In genomic region chr10:80664071-80664680, GRCh38 we compare ENCODE assay signal across 8 cellular contexts.
DNase-seq lines count a peak whose midpoint lies in the region; ATAC-seq and TF ChIP-seq lines count a peak whose summit lies in the region.

No MANE protein-coding gene starts in this region.

- TF ChIP-seq CTCF in VCaP (conservative IDR thresholded peaks at IDR 0.05) = peak; percentile 92
- TF ChIP-seq CTCF in coronary artery (IDR thresholded peaks at IDR 0.05) = peak; percentile 83
- TF ChIP-seq CTCF in liver (IDR thresholded peaks at IDR 0.05; ENCODE audit: low read depth, low read length, missing input control) = peak; percentile 82

- peak; percentile 74 to 80 for TF ChIP-seq RAD21 in liver (IDR thresholded peaks at IDR 0.05)

- peaks cover 0 to 6% (median 4%) of the 10 kb centered on the region in 4 donors for H3K4me1 ChIP-seq in liver (ENCODE audit: control insufficient read depth in 4 of 4, insufficient read depth in 4 of 4, low read length in 3 of 4)

- no peaks in the 10 kb centered on the region for H3K36me3 ChIP-seq in liver (ENCODE audit: control insufficient read depth in 4 of 4, insufficient read depth in 3 of 4, low read depth in 1 of 4, low read length in 3 of 4)

- no peak overlapping the region for H3K4me3 ChIP-seq in coronary artery
- no peak overlapping the region for H3K4me3 ChIP-seq in liver (ENCODE audit: low read depth in 1 of 3, low read length in 3 of 3)

- no peak overlapping the region for H3K9ac ChIP-seq in liver (ENCODE audit: low read depth in 1 of 2, low read length in 2 of 2)

- H3K9me3 ChIP-seq in liver (ENCODE audit: control insufficient read depth in 4 of 4, low read length in 3 of 4) = no peaks in the 10 kb centered on the region

- ATAC-seq in HG02623 (IDR thresholded peaks at IDR 0.05; ENCODE audit: unreplicated experiment) = peak; percentile 69

- H3K27ac ChIP-seq in VCaP (no peak overlapping the region), coronary artery (no peak overlapping the region), liver (ENCODE audit: low read depth in 1 of 2, low read length in 2 of 2) (no peak overlapping the region)

- H3K27me3 ChIP-seq in liver (ENCODE audit: control insufficient read depth in 4 of 4, insufficient read depth in 4 of 4, low read length in 3 of 4) = peaks cover 0 to 3% (median 0%) of the 10 kb centered on the region in 4 donors

- 19% methylated on average over 10 of the region's 10 CpGs for WGBS in liver

- DNase-seq in NK-92 treated with Interleukin-12 subunit alpha and Interleukin-12 subunit beta, amount 100 ng/mL, for 24 hours (lab: John Stamatoyannopoulos, UW) = peak; percentile 4
- DNase-seq in NK-92 (lab: John Stamatoyannopoulos, UW; ENCODE audit: unreplicated experiment) (no peak), NCI-H146 treated with DMSO at 0.1 percent for 48 hours (lab: John Stamatoyannopoulos, UW; ENCODE audit: unreplicated experiment) (peak; percentile 5), coronary artery (ENCODE audit: low spot score) (no peak)
- peak; percentile 1 for DNase-seq in stimulated activated CD8-positive, alpha-beta memory T cell treated with anti-CD3 and anti-CD28 coated beads, Interleukin-12 subunit alpha, Interleukin-12 subunit beta, amount 100 ng/mL, for 4 hours (ENCODE audit: low read depth)

TF ChIP-seq in liver, 16 proteins besides CTCF, POLR2A, EP300 and RAD21:
- TF ChIP-seq MAX (IDR thresholded peaks at IDR 0.05) (no peak), NR2F2 (IDR thresholded peaks at IDR 0.05) (no peak), GABPA (IDR thresholded peaks at IDR 0.05 in 1 of 2, conservative IDR thresholded peaks at IDR 0.05 in 1 of 2) (no peak), YY1 (IDR thresholded peaks at IDR 0.05) (no peak)
TF ChIP-seq in liver: peak in this region for 0.

Comparison
In these comparisons a context has a peak if more than half of its experiments do, and no peak if none do; other contexts are left out.
1. DNase-seq: peak in NK-92 treated with Interleukin-12 subunit alpha and Interleukin-12 subunit beta, amount 100 ng/mL, for 24 hours (single experiment), NCI-H146 treated with DMSO at 0.1 percent for 48 hours (single experiment) and stimulated activated CD8-positive, alpha-beta memory T cell treated with anti-CD3 and anti-CD28 coated beads, Interleukin-12 subunit alpha, Interleukin-12 subunit beta, amount 100 ng/mL, for 4 hours (single experiment); none in NK-92 (single experiment) and coronary artery (single experiment).
2. Peak in every context shown above with its lines, with median percentiles within 50 percentile points of each other: CTCF ChIP-seq.